In the genomic region with DNA sequence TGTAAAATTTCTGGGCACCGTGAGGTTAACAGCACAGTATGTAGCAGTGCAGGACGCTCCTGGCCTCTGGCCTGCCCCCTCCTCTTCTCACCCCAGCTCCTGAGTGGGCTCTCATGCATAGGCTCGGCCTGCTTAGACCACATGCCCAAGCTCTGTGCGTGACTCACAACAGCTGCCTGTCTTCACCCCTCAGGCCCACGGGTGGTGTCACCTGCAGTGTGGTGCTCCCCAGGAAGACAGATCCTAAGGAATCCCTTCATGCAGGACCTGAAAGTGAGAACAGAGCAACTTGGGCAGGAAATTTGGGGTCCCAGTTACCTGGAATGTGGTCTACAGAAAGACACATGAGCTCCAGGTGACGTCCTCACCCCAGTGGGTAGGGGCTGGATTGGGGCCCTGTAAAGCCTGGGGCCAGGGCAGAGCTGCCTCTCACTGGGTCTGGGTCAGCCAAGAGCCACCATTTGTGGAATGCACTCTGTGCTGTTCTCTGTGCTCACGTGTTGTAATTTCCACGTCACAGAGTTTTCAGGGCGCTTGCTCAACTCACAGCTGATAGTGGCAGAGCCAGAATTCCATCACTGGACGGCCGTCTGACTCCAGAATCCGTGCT, we compare ENCODE assay signal across 1 cellular context.
TF ChIP-seq lines count a peak whose summit lies in the region.

No MANE protein-coding gene starts in this region.

TF ChIP-seq in HepG2, 621 proteins besides CTCF, POLR2A, EP300 and RAD21 (continued from another document and continues in another):
- TF ChIP-seq ZSCAN22 (CRISPR knock-in tag; IDR thresholded peaks at IDR 0.05), result no peak
- no peak for TF ChIP-seq NFKBIZ (CRISPR knock-in tag; IDR thresholded peaks at IDR 0.05)
- no peak for TF ChIP-seq BCL6 (CRISPR knock-in tag; IDR thresholded peaks at IDR 0.05)
- TF ChIP-seq ZNF724P (CRISPR knock-in tag; IDR thresholded peaks at IDR 0.05; ENCODE audit: borderline replicate concordance), result 0 out of 2 replicates have a peak, but pooled peaks have one; percentile 56
- TF ChIP-seq, protein P1, sequence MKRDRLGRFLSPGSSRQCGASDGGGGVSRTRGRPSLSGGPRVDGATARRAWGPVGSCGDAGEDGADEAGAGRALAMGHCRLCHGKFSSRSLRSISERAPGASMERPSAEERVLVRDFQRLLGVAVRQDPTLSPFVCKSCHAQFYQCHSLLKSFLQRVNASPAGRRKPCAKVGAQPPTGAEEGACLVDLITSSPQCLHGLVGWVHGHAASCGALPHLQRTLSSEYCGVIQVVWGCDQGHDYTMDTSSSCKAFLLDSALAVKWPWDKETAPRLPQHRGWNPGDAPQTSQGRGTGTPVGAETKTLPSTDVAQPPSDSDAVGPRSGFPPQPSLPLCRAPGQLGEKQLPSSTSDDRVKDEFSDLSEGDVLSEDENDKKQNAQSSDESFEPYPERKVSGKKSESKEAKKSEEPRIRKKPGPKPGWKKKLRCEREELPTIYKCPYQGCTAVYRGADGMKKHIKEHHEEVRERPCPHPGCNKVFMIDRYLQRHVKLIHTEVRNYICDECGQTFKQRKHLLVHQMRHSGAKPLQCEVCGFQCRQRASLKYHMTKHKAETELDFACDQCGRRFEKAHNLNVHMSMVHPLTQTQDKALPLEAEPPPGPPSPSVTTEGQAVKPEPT (CRISPR knock-in tag; IDR thresholded peaks at IDR 0.05; ENCODE audit: low read depth), result no peak; the same call in 1 of the 2 replicates
- TF ChIP-seq ZNF713 (CRISPR knock-in tag; IDR thresholded peaks at IDR 0.05), result 0 out of 2 replicates have a peak, but pooled peaks have one; percentile 10
- TF ChIP-seq RCOR2 (CRISPR knock-in tag; IDR thresholded peaks at IDR 0.05), result no peak
- TF ChIP-seq, protein P2, sequence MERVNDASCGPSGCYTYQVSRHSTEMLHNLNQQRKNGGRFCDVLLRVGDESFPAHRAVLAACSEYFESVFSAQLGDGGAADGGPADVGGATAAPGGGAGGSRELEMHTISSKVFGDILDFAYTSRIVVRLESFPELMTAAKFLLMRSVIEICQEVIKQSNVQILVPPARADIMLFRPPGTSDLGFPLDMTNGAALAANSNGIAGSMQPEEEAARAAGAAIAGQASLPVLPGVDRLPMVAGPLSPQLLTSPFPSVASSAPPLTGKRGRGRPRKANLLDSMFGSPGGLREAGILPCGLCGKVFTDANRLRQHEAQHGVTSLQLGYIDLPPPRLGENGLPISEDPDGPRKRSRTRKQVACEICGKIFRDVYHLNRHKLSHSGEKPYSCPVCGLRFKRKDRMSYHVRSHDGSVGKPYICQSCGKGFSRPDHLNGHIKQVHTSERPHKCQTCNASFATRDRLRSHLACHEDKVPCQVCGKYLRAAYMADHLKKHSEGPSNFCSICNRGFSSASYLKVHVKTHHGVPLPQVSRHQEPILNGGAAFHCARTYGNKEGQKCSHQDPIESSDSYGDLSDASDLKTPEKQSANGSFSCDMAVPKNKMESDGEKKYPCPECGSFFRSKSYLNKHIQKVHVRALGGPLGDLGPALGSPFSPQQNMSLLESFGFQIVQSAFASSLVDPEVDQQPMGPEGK (CRISPR knock-in tag; IDR thresholded peaks at IDR 0.05), result peak; percentile 66; the same call in 1 of the 2 replicates
- peak; percentile 78; the same call in 1 of the 2 replicates for TF ChIP-seq ZNF350 (CRISPR knock-in tag; IDR thresholded peaks at IDR 0.05; ENCODE audit: borderline replicate concordance, low read depth)
- TF ChIP-seq PHB2 (IDR thresholded peaks at IDR 0.05; ENCODE audit: partially characterized antibody), result no peak
- no peak; the same call in 1 of the 2 replicates for TF ChIP-seq ZNF790 (CRISPR knock-in tag; IDR thresholded peaks at IDR 0.05; ENCODE audit: borderline replicate concordance)
- TF ChIP-seq HOXA7 (CRISPR knock-in tag; IDR thresholded peaks at IDR 0.05), result peak; percentile 47; the same call in 1 of the 2 replicates
- TF ChIP-seq PHF21A (CRISPR knock-in tag; IDR thresholded peaks at IDR 0.05), result no peak
- peak; percentile 60; the same call in 1 of the 2 replicates for TF ChIP-seq PAF1 (CRISPR knock-in tag; IDR thresholded peaks at IDR 0.05)
- TF ChIP-seq ISL2 (CRISPR knock-in tag; IDR thresholded peaks at IDR 0.05), result no peak
- peak; percentile 67; the same call in 1 of the 2 replicates for TF ChIP-seq ZNF652 (CRISPR knock-in tag; IDR thresholded peaks at IDR 0.05; ENCODE audit: borderline replicate concordance, low read depth)
- peak; percentile 86; the same call in 1 of the 2 replicates for TF ChIP-seq ZNF225 (CRISPR knock-in tag; IDR thresholded peaks at IDR 0.05)
- TF ChIP-seq ZFY (CRISPR knock-in tag; IDR thresholded peaks at IDR 0.05), result peak; percentile 38
- TF ChIP-seq MIXL1 (CRISPR knock-in tag; IDR thresholded peaks at IDR 0.05), result 0 out of 2 replicates have a peak, but pooled peaks have one; percentile 36
- no peak for TF ChIP-seq POLR2AphosphoS5 (IDR thresholded peaks at IDR 0.05; ENCODE audit: low read depth, low read length)
- TF ChIP-seq ZNF781 (CRISPR knock-in tag; IDR thresholded peaks at IDR 0.05; ENCODE audit: borderline replicate concordance, not compliant biosample characterization), result peak; percentile 83
- no peak for TF ChIP-seq BATF2 (CRISPR knock-in tag; IDR thresholded peaks at IDR 0.05)
- TF ChIP-seq EEA1 (CRISPR knock-in tag; IDR thresholded peaks at IDR 0.05; ENCODE audit: borderline replicate concordance), result 0 out of 2 replicates have a peak, but pooled peaks have one; percentile 12
- no peak for TF ChIP-seq FOXA1 (IDR thresholded peaks at IDR 0.05)
- TF ChIP-seq FOXA1 (CRISPR knock-in tag; IDR thresholded peaks at IDR 0.05), result no peak
- no peak for TF ChIP-seq ZNF335 (CRISPR knock-in tag; IDR thresholded peaks at IDR 0.05)
- no peak for TF ChIP-seq NFE2 (CRISPR knock-in tag; IDR thresholded peaks at IDR 0.05)
- TF ChIP-seq TEAD2 (CRISPR knock-in tag; IDR thresholded peaks at IDR 0.05), result no peak
- peak; percentile 49; the same call in 1 of the 2 replicates for TF ChIP-seq GLI4 (CRISPR knock-in tag; IDR thresholded peaks at IDR 0.05; ENCODE audit: borderline replicate concordance)
- 0 out of 2 replicates have a peak, but pooled peaks have one; percentile 8 for TF ChIP-seq FOXO4 (CRISPR knock-in tag; conservative IDR thresholded peaks at IDR 0.05)
- TF ChIP-seq KLF16 (CRISPR knock-in tag; IDR thresholded peaks at IDR 0.05), result no peak
- TF ChIP-seq ZNF326 (CRISPR knock-in tag; IDR thresholded peaks at IDR 0.05; ENCODE audit: borderline replicate concordance), result no peak
- peak; percentile 72; the same call in 1 of the 2 replicates for TF ChIP-seq ZBTB21 (CRISPR knock-in tag; IDR thresholded peaks at IDR 0.05)
- TF ChIP-seq ZNF446 (CRISPR knock-in tag; IDR thresholded peaks at IDR 0.05), result peak; percentile 90; the same call in 1 of the 2 replicates
- no peak for TF ChIP-seq NFE2L2 (IDR thresholded peaks at IDR 0.05; ENCODE audit: low read length)
- TF ChIP-seq SOX6 (IDR thresholded peaks at IDR 0.05), result no peak
- TF ChIP-seq SOX6 (CRISPR knock-in tag; IDR thresholded peaks at IDR 0.05), result no peak; the same call in 1 of the 2 replicates
- TF ChIP-seq HOXD1 (CRISPR knock-in tag; IDR thresholded peaks at IDR 0.05), result no peak
- no peak for TF ChIP-seq ZFP62 (CRISPR knock-in tag; IDR thresholded peaks at IDR 0.05)
- TF ChIP-seq, protein P3, sequence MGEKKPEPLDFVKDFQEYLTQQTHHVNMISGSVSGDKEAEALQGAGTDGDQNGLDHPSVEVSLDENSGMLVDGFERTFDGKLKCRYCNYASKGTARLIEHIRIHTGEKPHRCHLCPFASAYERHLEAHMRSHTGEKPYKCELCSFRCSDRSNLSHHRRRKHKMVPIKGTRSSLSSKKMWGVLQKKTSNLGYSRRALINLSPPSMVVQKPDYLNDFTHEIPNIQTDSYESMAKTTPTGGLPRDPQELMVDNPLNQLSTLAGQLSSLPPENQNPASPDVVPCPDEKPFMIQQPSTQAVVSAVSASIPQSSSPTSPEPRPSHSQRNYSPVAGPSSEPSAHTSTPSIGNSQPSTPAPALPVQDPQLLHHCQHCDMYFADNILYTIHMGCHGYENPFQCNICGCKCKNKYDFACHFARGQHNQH (CRISPR knock-in tag; IDR thresholded peaks at IDR 0.05), result no peak
- peak; percentile 76; the same call in 1 of the 2 replicates for TF ChIP-seq ZNF17 (CRISPR knock-in tag; IDR thresholded peaks at IDR 0.05)
- TF ChIP-seq ZNF564 (CRISPR knock-in tag; IDR thresholded peaks at IDR 0.05), result no peak
- TF ChIP-seq NFE2L1 (CRISPR knock-in tag; IDR thresholded peaks at IDR 0.05; ENCODE audit: borderline replicate concordance), result peak; percentile 58; the same call in 1 of the 2 replicates
- no peak for TF ChIP-seq SMYD3 (CRISPR knock-in tag; IDR thresholded peaks at IDR 0.05)
- TF ChIP-seq E2F1 (CRISPR knock-in tag; IDR thresholded peaks at IDR 0.05), result no peak
- TF ChIP-seq, protein P4, sequence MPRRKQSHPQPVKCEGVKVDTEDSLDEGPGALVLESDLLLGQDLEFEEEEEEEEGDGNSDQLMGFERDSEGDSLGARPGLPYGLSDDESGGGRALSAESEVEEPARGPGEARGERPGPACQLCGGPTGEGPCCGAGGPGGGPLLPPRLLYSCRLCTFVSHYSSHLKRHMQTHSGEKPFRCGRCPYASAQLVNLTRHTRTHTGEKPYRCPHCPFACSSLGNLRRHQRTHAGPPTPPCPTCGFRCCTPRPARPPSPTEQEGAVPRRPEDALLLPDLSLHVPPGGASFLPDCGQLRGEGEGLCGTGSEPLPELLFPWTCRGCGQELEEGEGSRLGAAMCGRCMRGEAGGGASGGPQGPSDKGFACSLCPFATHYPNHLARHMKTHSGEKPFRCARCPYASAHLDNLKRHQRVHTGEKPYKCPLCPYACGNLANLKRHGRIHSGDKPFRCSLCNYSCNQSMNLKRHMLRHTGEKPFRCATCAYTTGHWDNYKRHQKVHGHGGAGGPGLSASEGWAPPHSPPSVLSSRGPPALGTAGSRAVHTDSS (CRISPR knock-in tag; conservative IDR thresholded peaks at IDR 0.05), result no peak
- TF ChIP-seq, protein P5, sequence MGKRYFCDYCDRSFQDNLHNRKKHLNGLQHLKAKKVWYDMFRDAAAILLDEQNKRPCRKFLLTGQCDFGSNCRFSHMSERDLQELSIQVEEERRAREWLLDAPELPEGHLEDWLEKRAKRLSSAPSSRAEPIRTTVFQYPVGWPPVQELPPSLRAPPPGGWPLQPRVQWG (CRISPR knock-in tag; IDR thresholded peaks at IDR 0.05; ENCODE audit: borderline replicate concordance, low read depth), result no peak
- TF ChIP-seq ATF7-NPFF (CRISPR knock-in tag; IDR thresholded peaks at IDR 0.05; ENCODE audit: low read depth), result peak; percentile 63
- no peak for TF ChIP-seq ZNF597 (CRISPR knock-in tag; IDR thresholded peaks at IDR 0.05)
- no peak for TF ChIP-seq ZNF256 (CRISPR knock-in tag; conservative IDR thresholded peaks at IDR 0.05)
- TF ChIP-seq MNT (IDR thresholded peaks at IDR 0.05), result no peak
- peak; percentile 4; the same call in 1 of the 2 replicates for TF ChIP-seq PHF20 (CRISPR knock-in tag; IDR thresholded peaks at IDR 0.05)
- TF ChIP-seq NCOA1 (CRISPR knock-in tag; IDR thresholded peaks at IDR 0.05), result 0 out of 2 replicates have a peak, but pooled peaks have one; percentile 32
- no peak for TF ChIP-seq MTF2 (CRISPR knock-in tag; IDR thresholded peaks at IDR 0.05; ENCODE audit: borderline replicate concordance)
- TF ChIP-seq HNRNPLL (IDR thresholded peaks at IDR 0.05; ENCODE audit: low read depth, low read length, poor library complexity, severe bottlenecking), result peak; percentile 31
- peak; percentile 78; the same call in 1 of the 2 replicates for TF ChIP-seq ZNF30 (CRISPR knock-in tag; IDR thresholded peaks at IDR 0.05)
- no peak for TF ChIP-seq HNF4A (CRISPR knock-in tag; IDR thresholded peaks at IDR 0.05)
- TF ChIP-seq ZKSCAN8 (CRISPR knock-in tag; IDR thresholded peaks at IDR 0.05; ENCODE audit: borderline replicate concordance), result no peak
